33 cellular contexts compared by ENCODE assay signal in the genomic region with DNA sequence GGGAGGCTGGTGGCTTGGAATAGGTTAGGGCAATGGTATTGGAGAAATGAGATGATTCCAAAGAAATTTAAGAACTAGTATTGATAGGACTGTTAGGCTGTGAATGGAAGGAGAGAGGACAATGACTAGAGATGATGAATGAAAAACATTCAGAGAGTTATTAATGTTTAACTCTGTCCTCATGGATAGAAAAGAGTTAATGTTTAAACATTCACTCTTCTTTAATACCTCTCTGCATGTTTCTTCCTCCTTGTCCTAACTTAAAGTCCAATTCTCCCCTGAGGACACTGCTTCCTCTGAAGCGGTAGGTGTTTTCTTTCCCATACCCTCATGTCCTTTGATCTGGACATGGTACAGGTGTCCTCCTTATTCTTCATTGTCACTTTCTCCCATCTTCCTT. TPM values are rescaled to one million over a fixed set of nuclear protein-coding genes. Genes with fewer than 3 reads are reported as not detected.
"Had no signal": no experiment of that assay in that cellular context is flagged by ENCODE, and none has a peak within 500 bp of the region (broad histone marks: within the 10 kb centered on the region; RNA-seq: fewer than 3 reads in every experiment).

No MANE protein-coding gene starts in this region.

- H3K4me1 Mint-ChIP-seq: activated CD4-positive, alpha-beta T cell treated with anti-CD3 and anti-CD28 coated beads for 36 hours; immature natural killer cell; neural progenitor cell had no signal

- H3K9me3 ChIP-seq: adrenal gland, ascending aorta, lower lobe of right lung, spleen, testis, uterus had no signal

- H3K9me3 Mint-ChIP-seq: activated T-cell treated with anti-CD3 and anti-CD28 coated beads, Interleukin-2, amount 50 U/mL, for 4 hours; activated T-helper 2 cell treated with anti-CD3 and anti-CD28 coated beads, Interferon-gamma antibody, Interleukin-2, Interleukin-4, amounts not matched to agents 10 μg/mL and 5 μg/mL and 100 μg/mL, durations not matched to agents 14 hours and 24 hours and 36 hours; immature natural killer cell; naive thymus-derived CD4-positive, alpha-beta T cell; neural progenitor cell had no signal

- DNase-seq: activated CD4-positive, alpha-beta T cell treated with anti-CD3 and anti-CD28 coated beads for 36 hours; activated CD4-positive, alpha-beta T cell treated with anti-CD3 and anti-CD28 coated beads, Interleukin-2, amount 50 U/mL, for 4 hours; activated CD8-positive, alpha-beta memory T cell treated with anti-CD3 and anti-CD28 coated beads, Interleukin-2, amount 50 U/mL, for 48 hours; activated naive CD4-positive, alpha-beta T cell; activated T-cell treated with anti-CD3 and anti-CD28 coated beads, Interleukin-2, amount 50 U/mL, for 4 hours; adrenal gland; brain microvascular endothelial cell; central memory CD4-positive, alpha-beta T cell; dermis blood vessel endothelial cell; effector CD8-positive, alpha-beta T cell; foreskin keratinocyte; immature natural killer cell; left cardiac atrium; lower lobe of right lung; naive thymus-derived CD4-positive, alpha-beta T cell; posterior cingulate gyrus; retina; spleen; stimulated activated CD4-positive, alpha-beta T cell treated with anti-CD3 and anti-CD28 coated beads, Interleukin-4, amount 100 ng/mL, for 1 hour; stimulated activated naive CD4-positive, alpha-beta T cell; testis; trophoblast cell; uterus had no signal

- H3K9ac ChIP-seq: neural progenitor cell had no signal

- H3K36me3 ChIP-seq: adrenal gland, ascending aorta, lower lobe of right lung, uterus had no signal

- H3K4me3 ChIP-seq: adrenal gland, ascending aorta, lower lobe of right lung, neural progenitor cell, spleen, testis, uterus had no signal

- H3K4me3 Mint-ChIP-seq: activated CD4-positive, alpha-beta T cell treated with anti-CD3 and anti-CD28 coated beads for 36 hours; activated naive CD8-positive, alpha-beta T cell; activated T-cell treated with anti-CD3 and anti-CD28 coated beads, Interleukin-2, amount 50 U/mL, for 4 hours; immature natural killer cell; naive thymus-derived CD4-positive, alpha-beta T cell; neural progenitor cell had no signal

- H3K27ac Mint-ChIP-seq: activated CD4-positive, alpha-beta T cell treated with anti-CD3 and anti-CD28 coated beads for 36 hours; activated naive CD8-positive, alpha-beta T cell; activated T-helper 2 cell treated with anti-CD3 and anti-CD28 coated beads, Interferon-gamma antibody, Interleukin-2, Interleukin-4, amounts not matched to agents 10 μg/mL and 5 μg/mL and 100 μg/mL, durations not matched to agents 14 hours and 24 hours and 36 hours; immature natural killer cell; neural progenitor cell had no signal

- H3K27me3 Mint-ChIP-seq: activated CD4-positive, alpha-beta T cell treated with anti-CD3 and anti-CD28 coated beads for 36 hours; activated naive CD8-positive, alpha-beta T cell; naive thymus-derived CD4-positive, alpha-beta T cell had no signal

- ATAC-seq: activated CD4-positive, alpha-beta T cell treated with anti-CD3 and anti-CD28 coated beads for 36 hours; activated T-cell treated with anti-CD3 and anti-CD28 coated beads, Interleukin-2, amount 50 U/mL, for 4 hours; foreskin keratinocyte; left cardiac atrium; lower lobe of right lung; naive thymus-derived CD4-positive, alpha-beta T cell had no signal

- H3K27ac ChIP-seq: adrenal gland, ascending aorta, brain microvascular endothelial cell, foreskin keratinocyte, lower lobe of right lung, neural progenitor cell, spleen, testis, uterus had no signal

- H3K27me3 ChIP-seq: adrenal gland, ascending aorta, brain microvascular endothelial cell, foreskin keratinocyte, neural progenitor cell, spleen, testis, uterus had no signal

- H3K4me1 ChIP-seq: adrenal gland, ascending aorta, foreskin keratinocyte, lower lobe of right lung, neural progenitor cell, spleen, testis, uterus had no signal

RNA-seq across cellular contexts. Expression of a gene that starts 42.3 kb away (rescaled TPM):
- total RNA-seq: activated CD4-positive, alpha-beta T cell treated with anti-CD3 and anti-CD28 coated beads for 36 hours; activated CD8-positive, alpha-beta memory T cell treated with anti-CD3 and anti-CD28 coated beads for 36 hours; activated T-cell treated with anti-CD3 and anti-CD28 coated beads, Interleukin-2, amount 50 U/mL, for 4 hours; activated T-helper 2 cell treated with anti-CD3 and anti-CD28 coated beads, Interferon-gamma antibody, Interleukin-2, Interleukin-4, amounts not matched to agents 10 μg/mL and 5 μg/mL and 100 μg/mL, durations not matched to agents 14 hours and 24 hours and 36 hours; adrenal gland; ascending aorta; dermis blood vessel endothelial cell; foreskin keratinocyte; glomerular endothelial cell; left cardiac atrium; lower lobe of right lung; mesenteric fat pad; naive thymus-derived CD4-positive, alpha-beta T cell; omental fat pad; spleen; T-helper 2 cell treated with Interferon-gamma antibody and Interleukin-4, amounts not matched to agents 100 ng/mL and 5 ng/mL, for 36 hours; uterus had no signal
- polyA plus RNA-seq: esophagus; foreskin keratinocyte; immature natural killer cell; naive thymus-derived CD4-positive, alpha-beta T cell had no signal
